ENCODE assay signal across 17 cellular contexts in genomic region chr9:124010303-124010664, GRCh38. TPM values are rescaled to one million over a fixed set of nuclear protein-coding genes. Genes with fewer than 3 reads are reported as not detected.
DNase-seq lines count a peak whose midpoint lies in the region; ATAC-seq, FAIRE-seq and TF ChIP-seq lines count a peak whose summit lies in the region.
"Had no signal": no experiment of that assay in that cellular context is flagged by ENCODE, and none has a peak within 500 bp of the region (broad histone marks: within the 10 kb centered on the region; RNA-seq: fewer than 3 reads in every experiment).

No MANE protein-coding gene starts in this region.

- TF ChIP-seq CTCF in KMS-11 (conservative IDR thresholded peaks at IDR 0.05; ENCODE audit: low read depth, low read length) (no peak), astrocyte (IDR thresholded peaks at IDR 0.05; ENCODE audit: insufficient read depth, low read depth, low read length) (no peak), osteoblast (IDR thresholded peaks at IDR 0.05; ENCODE audit: extremely low read depth, low read depth, low read length) (no peak), HepG2 (CRISPR knock-in tag; IDR thresholded peaks at IDR 0.05) (no peak)

- intact Hi-C loops in HepG2 (cut with micrococcal nuclease; ENCODE audit: unreplicated experiment): no loop called here

- H3K79me2 ChIP-seq in KMS-11 (ENCODE audit: insufficient read depth, low read depth) (no peaks in the 10 kb centered on the region), astrocyte (ENCODE audit: insufficient read depth, low read length) (peaks cover 31% of the 10 kb centered on the region), osteoblast (ENCODE audit: insufficient read depth, low read length) (no peaks in the 10 kb centered on the region), HepG2 (ENCODE audit: insufficient read depth, low read length) (no peaks in the 10 kb centered on the region)

- no peaks in the 10 kb centered on the region for H3K36me3 ChIP-seq in KMS-11 (ENCODE audit: insufficient read depth)
- H3K36me3 ChIP-seq in astrocyte (ENCODE audit: insufficient read depth, low read length): no peaks in the 10 kb centered on the region
- no peaks in the 10 kb centered on the region for H3K36me3 ChIP-seq in osteoblast (ENCODE audit: insufficient read depth, low read length)
- H3K36me3 ChIP-seq in HepG2 (replicated peaks in 1 of 2; ENCODE audit: control insufficient read depth in 1 of 2, insufficient read depth in 2 of 2, low read length in 2 of 2): no peaks in the 10 kb centered on the region
- H3K36me3 ChIP-seq: SJSA1 had no signal

- H3K27ac ChIP-seq in KMS-11 (no peak overlapping the region), astrocyte (ENCODE audit: low read depth, low read length) (no peak overlapping the region), osteoblast (ENCODE audit: low read depth, low read length) (no peak overlapping the region), HepG2 (ENCODE audit: extremely low read length, insufficient read depth, low read length) (no peak overlapping the region)
- H3K27ac ChIP-seq: epithelial cell of prostate, psoas muscle, SJSA1 had no signal

- POLR2A ChIA-PET in HepG2 (lab: Yijun Ruan, JAX): no interaction called here

- in situ Hi-C loops in HepG2 (cut with HindIII; ENCODE audit: extremely low pct_ligation_motif_present, low pct_unique_long_range_greater_than_20kb): no loop called here

- peaks cover 34% of the 10 kb centered on the region for H3K4me1 Mint-ChIP-seq in activated T-cell treated with anti-CD3 and anti-CD28 coated beads, Interleukin-2, amount 50 U/mL, for 24 hours (ENCODE audit: low read depth)
- H3K4me1 Mint-ChIP-seq in astrocyte (ENCODE audit: low read depth, unreplicated experiment): peaks cover 7% of the 10 kb centered on the region

- BruUV-seq in HepG2 (replicated peaks; lab: Mats Ljungman, UMichigan): no TSS peak

- H3K27me3 ChIP-seq in KMS-11 (ENCODE audit: insufficient read depth, low read depth): peaks cover 18% of the 10 kb centered on the region
- H3K27me3 ChIP-seq in astrocyte (ENCODE audit: insufficient read depth, low read length): peaks cover 79% of the 10 kb centered on the region
- H3K27me3 ChIP-seq in osteoblast (ENCODE audit: insufficient read depth, low read length): peaks cover 87% of the 10 kb centered on the region
- H3K27me3 ChIP-seq in HepG2 (ENCODE audit: control insufficient read depth in 1 of 2, insufficient read depth in 2 of 2, low read length in 2 of 2): peaks cover 28 to 90% of the 10 kb centered on the region in 2 experiments

- no peak for TF ChIP-seq POLR2A in HepG2 (IDR thresholded peaks at IDR 0.05; ENCODE audit: insufficient read depth in 1 of 2, low read depth in 2 of 2, low read length in 2 of 2)

- H3K4me1 ChIP-seq in KMS-11 (ENCODE audit: low read depth, poor library complexity, severe bottlenecking) (peaks cover 14% of the 10 kb centered on the region), astrocyte (ENCODE audit: insufficient read depth, low read length) (peaks cover 5% of the 10 kb centered on the region), osteoblast (ENCODE audit: insufficient read depth, low read length) (no peaks in the 10 kb centered on the region), HepG2 (ENCODE audit: insufficient read depth, low read length) (peaks cover 19% of the 10 kb centered on the region)

- H2AFZ ChIP-seq in KMS-11 (ENCODE audit: low read depth) (0 out of 2 replicates have a peak overlapping the region, but pooled peaks have one; percentile 82), astrocyte (ENCODE audit: low read depth, low read length) (no peak overlapping the region), osteoblast (ENCODE audit: low read length) (no peak overlapping the region), HepG2 (ENCODE audit: low read length) (no peak overlapping the region)

- no peak for TF ChIP-seq RAD21 in HepG2 (CRISPR knock-in tag; IDR thresholded peaks at IDR 0.05)

- ATAC-seq in HepG2: no peak

- CTCF ChIA-PET in HepG2 (lab: Yijun Ruan, JAX; ENCODE audit: low intra/inter-chr PET ratio, low total read pairs): no interaction called here

- TF ChIP-seq EP300 in HepG2 (IDR thresholded peaks at IDR 0.05; ENCODE audit: low read depth in 2 of 2, low read length in 2 of 2) (no peak), HepG2 (CRISPR knock-in tag; IDR thresholded peaks at IDR 0.05; ENCODE audit: borderline replicate concordance) (no peak)

- H3K4me3 ChIP-seq in KMS-11 (IDR thresholded peaks at IDR 0.05; ENCODE audit: insufficient read depth, low read depth, low read length) (no peak overlapping the region), astrocyte (ENCODE audit: insufficient read depth, low read depth, low read length) (no peak overlapping the region), osteoblast (ENCODE audit: insufficient read depth, low read length) (no peak overlapping the region), HepG2 (replicated peaks in 1 of 3; ENCODE audit: insufficient read depth in 1 of 3, low read depth in 2 of 3, low read length in 3 of 3) (no peak overlapping the region)
- H3K4me3 ChIP-seq: SJSA1 had no signal

- H3K27me3 Mint-ChIP-seq in activated T-cell treated with anti-CD3 and anti-CD28 coated beads, Interleukin-2, amount 50 U/mL, for 24 hours: peaks cover 88% of the 10 kb centered on the region
- H3K27me3 Mint-ChIP-seq in astrocyte (ENCODE audit: low read depth, unreplicated experiment): peaks cover 68% of the 10 kb centered on the region

- H3K9me3 ChIP-seq in astrocyte (ENCODE audit: insufficient read depth, low read depth, low read length) (no peaks in the 10 kb centered on the region), osteoblast (ENCODE audit: low read depth, low read length) (no peaks in the 10 kb centered on the region), HepG2 (ENCODE audit: low read length) (no peaks in the 10 kb centered on the region)
- H3K9me3 ChIP-seq: psoas muscle had no signal

- H4K20me1 ChIP-seq in KMS-11 (ENCODE audit: insufficient read depth) (no peaks in the 10 kb centered on the region), astrocyte (ENCODE audit: insufficient read depth, low read length) (peaks cover 41% of the 10 kb centered on the region), osteoblast (ENCODE audit: insufficient read depth, low read length) (no peaks in the 10 kb centered on the region), HepG2 (ENCODE audit: insufficient read depth, low read length) (peaks cover 14% of the 10 kb centered on the region; the same call in 1 of the 2 replicates)

- H3K4me3 Mint-ChIP-seq in activated T-cell treated with anti-CD3 and anti-CD28 coated beads, Interleukin-2, amount 50 U/mL, for 24 hours: peak overlapping the region; percentile 6
- no peak overlapping the region for H3K4me3 Mint-ChIP-seq in astrocyte (ENCODE audit: unreplicated experiment)

- FAIRE-seq in astrocyte (lab: Jason Lieb, UNC): no peak
- no peak for FAIRE-seq in HepG2 (lab: Jason Lieb, UNC)

- no peaks in the 10 kb centered on the region for H3K9me3 Mint-ChIP-seq in activated T-cell treated with anti-CD3 and anti-CD28 coated beads, Interleukin-2, amount 50 U/mL, for 24 hours
- peaks cover 15% of the 10 kb centered on the region for H3K9me3 Mint-ChIP-seq in astrocyte (ENCODE audit: unreplicated experiment)

- H3K27ac Mint-ChIP-seq in activated T-cell treated with anti-CD3 and anti-CD28 coated beads, Interleukin-2, amount 50 U/mL, for 24 hours: peak overlapping the region; percentile 56
- H3K27ac Mint-ChIP-seq in astrocyte (ENCODE audit: unreplicated experiment): peak overlapping the region; percentile 5

- no peak for DNase-seq in activated T-cell treated with anti-CD3 and anti-CD28 coated beads, Interleukin-2, amount 50 U/mL, for 24 hours
- no peak for DNase-seq in activated T-cell treated with anti-CD3 and anti-CD28 coated beads, Interleukin-2, amount 50 U/mL, for 48 hours
- DNase-seq in astrocyte (ENCODE audit: low read depth): no peak
- DNase-seq in osteoblast (ENCODE audit: insufficient read length, low spot score, missing footprints): peak; percentile 62
- no peak for DNase-seq in DMS53 (lab: John Stamatoyannopoulos, UW)
- no peak for DNase-seq in HepG2 (ENCODE audit: low spot score)
- no peak for DNase-seq in activated gamma-delta T cell (lab: John Stamatoyannopoulos, UW)
- DNase-seq: DMS79 treated with DMSO at 0.1 percent for 48 hours; NCI-H2029 treated with DMSO at 0.1 percent for 48 hours; NK-92 treated with Interleukin-12 subunit alpha and Interleukin-12 subunit beta, amount 100 ng/mL, for 24 hours; psoas muscle had no signal

- WGBS in HepG2 (ENCODE audit: low lambda C conversion rate): 70% methylated on average over 9 of the region's 9 CpGs

- H3K9ac ChIP-seq in KMS-11: peak overlapping the region; percentile 60; the same call in 1 of the 2 replicates
- no peak overlapping the region for H3K9ac ChIP-seq in astrocyte (ENCODE audit: low read length)
- no peak overlapping the region for H3K9ac ChIP-seq in HepG2 (ENCODE audit: insufficient read depth, low read depth, low read length)

- H3K4me2 ChIP-seq in KMS-11: peak overlapping the region; percentile 84
- H3K4me2 ChIP-seq in astrocyte (ENCODE audit: low read length): no peak overlapping the region
- no peak overlapping the region for H3K4me2 ChIP-seq in osteoblast (ENCODE audit: insufficient read depth, low read length)
- no peak overlapping the region for H3K4me2 ChIP-seq in HepG2 (ENCODE audit: low read depth, low read length)

- no peaks in the 10 kb centered on the region for H3K36me3 Mint-ChIP-seq in activated T-cell treated with anti-CD3 and anti-CD28 coated beads, Interleukin-2, amount 50 U/mL, for 24 hours (ENCODE audit: low read depth)
- H3K36me3 Mint-ChIP-seq in astrocyte (ENCODE audit: low read depth, unreplicated experiment): no peaks in the 10 kb centered on the region

RNA-seq across cellular contexts. Expression of gene LHX2, which starts 1.3 kb away (rescaled TPM):
- total RNA-seq in astrocyte (0.14 TPM in 1 of 2 replicates, not detected in the other), osteoblast (not detected in 2 replicates), HepG2 (2016; rRNA removed; fragmentation: Illumina TruSeq; extraction: Trizol) (not detected in 2 replicates)
- not detected in 2 replicates for total RNA-seq in HepG2 (2016; cell fraction: cytosol; rRNA removed; fragmentation: Illumina TruSeq; extraction: Trizol; ENCODE audit: low read depth)
- total RNA-seq in HepG2 (2016; cell fraction: insoluble cytoplasmic fraction; rRNA removed; fragmentation: Illumina TruSeq; extraction: Trizol): not detected in 2 replicates
- not detected in 2 replicates for total RNA-seq in HepG2 (2016; cell fraction: membrane; rRNA removed; fragmentation: Illumina TruSeq; extraction: Trizol)
- total RNA-seq in HepG2 (2016; cell fraction: nucleus; rRNA removed; fragmentation: Illumina TruSeq; extraction: Trizol): not detected in 2 replicates
- polyA plus RNA-seq in HepG2 (2011; rRNA removed): not detected in 2 replicates
- not detected in 2 replicates for polyA plus RNA-seq in HepG2 (2011; cell fraction: cytosol; rRNA removed)
- polyA plus RNA-seq in HepG2 (2011; cell fraction: nucleus; rRNA removed): 0.12 TPM in 1 of 2 replicates, not detected in the other
- not detected in 2 replicates for polyA plus RNA-seq in HepG2 (2012)
- polyA plus RNA-seq in HepG2 (2016; cell fraction: cytosol; fragmentation: Illumina TruSeq; extraction: Trizol; ENCODE audit: low read depth): not detected in 2 replicates
- not detected in 2 replicates for polyA plus RNA-seq in HepG2 (2016; cell fraction: insoluble cytoplasmic fraction; fragmentation: Illumina TruSeq; extraction: Trizol; ENCODE audit: low read depth)
- polyA plus RNA-seq in HepG2 (2016; cell fraction: membrane; fragmentation: Illumina TruSeq; extraction: Trizol; ENCODE audit: low read depth): not detected in 2 replicates
- polyA plus RNA-seq in HepG2 (2016; cell fraction: nucleus; fragmentation: Illumina TruSeq; extraction: Trizol; ENCODE audit: insufficient read depth, low read depth): not detected in 2 replicates
- polyA minus RNA-seq in HepG2 (2011; rRNA and poly(A)+ RNA removed; ENCODE audit: low replicate concordance): 16.6 TPM in 1 of 2 replicates, not detected in the other
- polyA minus RNA-seq in HepG2 (2011; cell fraction: cytosol; rRNA and poly(A)+ RNA removed): 0.44 TPM in 1 of 2 replicates, not detected in the other
- polyA minus RNA-seq in HepG2 (2011; cell fraction: nucleus; rRNA and poly(A)+ RNA removed): not detected in 2 replicates
- total RNA-seq: glomerular endothelial cell, mononuclear cell, psoas muscle, subcutaneous adipose tissue had no signal
- polyA plus RNA-seq: psoas muscle had no signal
